In the genomic region with DNA sequence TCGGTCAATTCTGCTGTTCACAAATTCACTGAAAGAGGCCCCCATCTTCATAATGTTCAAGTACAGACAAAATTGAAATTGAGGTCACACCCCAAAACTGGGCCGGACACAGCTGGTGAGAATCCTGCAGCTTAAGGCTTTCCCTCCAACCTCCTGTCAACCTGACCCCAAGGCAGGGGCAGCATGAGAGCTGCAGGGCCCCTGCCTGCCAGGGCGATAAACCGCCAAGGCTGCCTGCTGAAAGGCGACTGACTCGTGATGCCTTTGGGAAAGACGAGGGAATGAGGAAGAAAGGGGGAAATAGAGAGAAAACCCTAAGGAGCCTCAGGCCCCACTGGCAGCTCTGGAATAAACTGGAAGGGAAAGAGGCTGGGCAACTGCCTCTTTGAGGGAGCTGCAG, we compare ENCODE assay signal across 20 cellular contexts. TPM values are rescaled to one million over a fixed set of nuclear protein-coding genes. Genes with fewer than 3 reads are reported as not detected.
DNase-seq lines count a peak whose midpoint lies in the region; ATAC-seq and TF ChIP-seq lines count a peak whose summit lies in the region.
"Had no signal": no experiment of that assay in that cellular context is flagged by ENCODE, and none has a peak within 500 bp of the region (broad histone marks: within the 10 kb centered on the region; RNA-seq: fewer than 3 reads in every experiment).

No MANE protein-coding gene starts in this region.

- H3K36me3 ChIP-seq in osteoblast (ENCODE audit: insufficient read depth, low read length) (peaks cover 22% of the 10 kb centered on the region), smooth muscle cell (ENCODE audit: low read depth) (no peaks in the 10 kb centered on the region)

- no peak overlapping the region for H3K9ac ChIP-seq in smooth muscle cell (ENCODE audit: low read depth)
- H3K9ac ChIP-seq: BLaER1 had no signal

- peaks cover 0 to 16% (median 0%) of the 10 kb centered on the region in 5 experiments for H3K9me3 Mint-ChIP-seq in brain
- H3K9me3 Mint-ChIP-seq in stimulated activated naive B cell treated with anti-CD40 and anti-IgM and Interleukin-4, amounts not matched to agents 10 μg/mL and 1 μg/mL and 100 μg/mL, for 72 hours: no peaks in the 10 kb centered on the region
- H3K9me3 Mint-ChIP-seq: CD8-positive, alpha-beta T cell; GM23338 had no signal

- no peak overlapping the region for H3K4me3 ChIP-seq in osteoblast (ENCODE audit: insufficient read depth, low read length)
- H3K4me3 ChIP-seq in smooth muscle cell: no peak overlapping the region
- H3K4me3 ChIP-seq: BLaER1, GM12878, GM23338 had no signal

- CTCF ChIA-PET in RWPE1 (lab: Yijun Ruan, JAX): no interaction called here

- H3K4me1 Mint-ChIP-seq in brain: peaks cover 25% of the 10 kb centered on the region
- H3K4me1 Mint-ChIP-seq in stimulated activated naive B cell treated with anti-CD40 and anti-IgM and Interleukin-4, amounts not matched to agents 10 μg/mL and 1 μg/mL and 100 μg/mL, for 72 hours: peaks cover 6 to 7% of the 10 kb centered on the region in 2 donors

- H3K27me3 Mint-ChIP-seq in brain: no peaks in the 10 kb centered on the region
- no peaks in the 10 kb centered on the region for H3K27me3 Mint-ChIP-seq in stimulated activated naive B cell treated with anti-CD40 and anti-IgM and Interleukin-4, amounts not matched to agents 10 μg/mL and 1 μg/mL and 100 μg/mL, for 72 hours
- H3K27me3 Mint-ChIP-seq: CD4-positive, CD25-positive, alpha-beta regulatory T cell had no signal

- 90% methylated on average over 7 of the region's 7 CpGs for WGBS in smooth muscle cell (ENCODE audit: low lambda C conversion rate)

- H3K27ac Mint-ChIP-seq in brain: peak overlapping the region in 3 of 5 experiments; percentile 68 to 83 (median 72)
- peak overlapping the region; percentile 34 for H3K27ac Mint-ChIP-seq in stimulated activated naive B cell treated with anti-CD40 and anti-IgM and Interleukin-4, amounts not matched to agents 10 μg/mL and 1 μg/mL and 100 μg/mL, for 72 hours
- H3K27ac Mint-ChIP-seq: CD4-positive, CD25-positive, alpha-beta regulatory T cell; CD8-positive, alpha-beta T cell; GM23338; H9 had no signal

- H3K9me3 ChIP-seq in osteoblast (ENCODE audit: low read depth, low read length): no peaks in the 10 kb centered on the region
- no peaks in the 10 kb centered on the region for H3K9me3 ChIP-seq in smooth muscle cell (replicated peaks; ENCODE audit: low read depth)
- H3K9me3 ChIP-seq: BLaER1, Caco-2 had no signal

- POLR2A ChIA-PET in RWPE1 (lab: Yijun Ruan, JAX; ENCODE audit: low non-redundant PET): no interaction called here

- 0 out of 2 replicates have a peak overlapping the region, but pooled peaks have one; percentile 15 for H3K27ac ChIP-seq in RWPE1
- no peak overlapping the region for H3K27ac ChIP-seq in osteoblast (ENCODE audit: low read depth, low read length)
- H3K27ac ChIP-seq in smooth muscle cell (ENCODE audit: low read depth): no peak overlapping the region
- H3K27ac ChIP-seq: BLaER1, C4-2B had no signal

- no peak for TF ChIP-seq POLR2A in GM18505 (IDR thresholded peaks at IDR 0.05; ENCODE audit: borderline replicate concordance, extremely low read depth, insufficient read depth, insufficient read length)

- DNase-seq in RWPE1 (ENCODE audit: low spot score) (no peak), osteoblast (ENCODE audit: insufficient read length, low spot score, missing footprints) (peak; percentile 45), smooth muscle cell (lab: John Stamatoyannopoulos, UW; ENCODE audit: unreplicated experiment) (no peak), NCI-H82 treated with DMSO at 0.1 percent for 48 hours (lab: John Stamatoyannopoulos, UW; ENCODE audit: unreplicated experiment) (no peak), cortex of kidney (lab: John Stamatoyannopoulos, UW) (no peak)
- DNase-seq in stimulated activated naive B cell treated with anti-CD40 and anti-IgM and Interleukin-4, amounts not matched to agents 10 μg/mL and 1 μg/mL and 100 μg/mL, for 72 hours: no peak
- DNase-seq: Caco-2; CD4-positive, CD25-positive, alpha-beta regulatory T cell; CD8-positive, alpha-beta T cell; DMS153; DND-41; GDM1; H9 had no signal

- no peaks in the 10 kb centered on the region for H3F3A ChIP-seq in smooth muscle cell (ENCODE audit: low read depth)

- no peak for ATAC-seq in stimulated activated naive B cell treated with anti-CD40 and anti-IgM and Interleukin-4, amounts not matched to agents 10 μg/mL and 1 μg/mL and 100 μg/mL, for 72 hours (replicated peaks)
- ATAC-seq in GM18505 (IDR thresholded peaks at IDR 0.05; ENCODE audit: unreplicated experiment): no peak
- ATAC-seq: CD8-positive, alpha-beta T cell; GM12878; GM23338; HCT116 had no signal

- TF ChIP-seq CTCF in RWPE1 (conservative IDR thresholded peaks at IDR 0.05; ENCODE audit: low read depth) (no peak), brain (conservative IDR thresholded peaks at IDR 0.05) (no peak), osteoblast (IDR thresholded peaks at IDR 0.05; ENCODE audit: extremely low read depth, low read depth, low read length) (no peak), smooth muscle cell (IDR thresholded peaks at IDR 0.05; ENCODE audit: borderline replicate concordance, insufficient read depth, poor library complexity, severe bottlenecking) (no peak)

- no peak overlapping the region for H3K4me2 ChIP-seq in osteoblast (ENCODE audit: insufficient read depth, low read length)
- H3K4me2 ChIP-seq in smooth muscle cell: no peak overlapping the region
- H3K4me2 ChIP-seq: BLaER1, GM23338 had no signal

- peaks cover 3% of the 10 kb centered on the region for H3K27me3 ChIP-seq in osteoblast (ENCODE audit: insufficient read depth, low read length)
- no peaks in the 10 kb centered on the region for H3K27me3 ChIP-seq in smooth muscle cell (ENCODE audit: low read depth)

- H3K4me3 Mint-ChIP-seq in brain: no peak overlapping the region
- H3K4me3 Mint-ChIP-seq in stimulated activated naive B cell treated with anti-CD40 and anti-IgM and Interleukin-4, amounts not matched to agents 10 μg/mL and 1 μg/mL and 100 μg/mL, for 72 hours: no peak overlapping the region
- H3K4me3 Mint-ChIP-seq: CD4-positive, CD25-positive, alpha-beta regulatory T cell; CD8-positive, alpha-beta T cell; GM23338; H9 had no signal

- H3K4me1 ChIP-seq in osteoblast (ENCODE audit: insufficient read depth, low read length) (no peaks in the 10 kb centered on the region), smooth muscle cell (ENCODE audit: low read depth) (no peaks in the 10 kb centered on the region)
- H3K4me1 ChIP-seq: Caco-2 had no signal

- H3K79me2 ChIP-seq in osteoblast (ENCODE audit: insufficient read depth, low read length) (peaks cover 5% of the 10 kb centered on the region), smooth muscle cell (ENCODE audit: low read depth) (no peaks in the 10 kb centered on the region)

- H3K36me3 Mint-ChIP-seq in brain: peaks cover 12% of the 10 kb centered on the region
- peaks cover 12 to 16% of the 10 kb centered on the region in 2 donors for H3K36me3 Mint-ChIP-seq in stimulated activated naive B cell treated with anti-CD40 and anti-IgM and Interleukin-4, amounts not matched to agents 10 μg/mL and 1 μg/mL and 100 μg/mL, for 72 hours

- H2AFZ ChIP-seq in osteoblast (ENCODE audit: low read length) (no peak overlapping the region), smooth muscle cell (ENCODE audit: low read depth) (no peak overlapping the region)
- H2AFZ ChIP-seq: GM23338 had no signal

- no peaks in the 10 kb centered on the region for H4K20me1 ChIP-seq in osteoblast (ENCODE audit: insufficient read depth, low read length)
- no peaks in the 10 kb centered on the region for H4K20me1 ChIP-seq in smooth muscle cell (ENCODE audit: low read depth)

RNA-seq across cellular contexts. Expression of gene IRAK1, which starts 7.3 kb away (rescaled TPM):
- polyA plus RNA-seq in brain (ENCODE audit: insufficient read depth, low read depth, low replicate concordance): 76.3 TPM
- total RNA-seq in osteoblast: 99.5 and 100 TPM in 2 replicates
- 21.5 and 29.4 TPM in 2 replicates for total RNA-seq in smooth muscle cell
- polyA plus RNA-seq in smooth muscle cell: 63.4 and 84.2 TPM in 2 replicates

RNA-seq across cellular contexts. Expression of gene TMEM187, which starts 54.4 kb away (rescaled TPM):
- polyA plus RNA-seq in brain (ENCODE audit: insufficient read depth, low read depth, low replicate concordance) (11.9 TPM), smooth muscle cell (9.8 and 11.2 TPM in 2 replicates)
- total RNA-seq in osteoblast (6.9 and 8.5 TPM in 2 replicates), smooth muscle cell (5.0 and 6.2 TPM in 2 replicates)

RNA-seq across cellular contexts. Expression of gene HCFC1, which starts 55.4 kb away (rescaled TPM):
- polyA plus RNA-seq in brain (ENCODE audit: insufficient read depth, low read depth, low replicate concordance) (81.4 TPM), smooth muscle cell (22.8 and 28.0 TPM in 2 replicates)
- total RNA-seq in osteoblast (22.1 and 24.6 TPM in 2 replicates), smooth muscle cell (23.3 and 23.7 TPM in 2 replicates)
